In genomic region chr17:68640601-68641000, GRCh38 we compare ENCODE assay signal across 25 cellular contexts. TPM values are rescaled to one million over a fixed set of nuclear protein-coding genes. Genes with fewer than 3 reads are reported as not detected.
DNase-seq lines count a peak whose midpoint lies in the region.
"Had no signal": no experiment of that assay in that cellular context is flagged by ENCODE, and none has a peak within 500 bp of the region (broad histone marks: within the 10 kb centered on the region; RNA-seq: fewer than 3 reads in every experiment).

No MANE protein-coding gene starts in this region.

- no peaks in the 10 kb centered on the region for H3K9me3 ChIP-seq in mesenchymal stem cell (ENCODE audit: control insufficient read depth, low read length)

- no peak overlapping the region for H3K4me3 Mint-ChIP-seq in activated CD4-positive, alpha-beta memory T cell treated with anti-CD3 and anti-CD28 coated beads for 36 hours
- H3K4me3 Mint-ChIP-seq: CD4-positive, alpha-beta memory T cell; GM23338; H9 had no signal

- CTCF ChIA-PET in activated CD4-positive, alpha-beta memory T cell treated with anti-CD3 and anti-CD28 coated beads for 36 hours (lab: Charles Lee): no interaction called here

- no peak overlapping the region for H2BK15ac ChIP-seq in mesenchymal stem cell (ENCODE audit: low read depth, poor library complexity, severe bottlenecking)

- H3K27ac Mint-ChIP-seq in activated CD4-positive, alpha-beta memory T cell treated with anti-CD3 and anti-CD28 coated beads for 36 hours: no peak overlapping the region
- H3K27ac Mint-ChIP-seq: CD4-positive, alpha-beta memory T cell; GM23338; H9 had no signal

- peaks cover 18% of the 10 kb centered on the region for H3K27me3 Mint-ChIP-seq in activated CD4-positive, alpha-beta memory T cell treated with anti-CD3 and anti-CD28 coated beads for 36 hours

- H3K23ac ChIP-seq in mesenchymal stem cell (ENCODE audit: low read length in 2 of 2): no peak overlapping the region

- peaks cover 0 to 8% of the 10 kb centered on the region in 2 experiments for H3K27me3 ChIP-seq in mesenchymal stem cell (ENCODE audit: control insufficient read depth in 1 of 2, insufficient read depth in 1 of 2, low read length in 2 of 2)
- H3K27me3 ChIP-seq: SJSA1 had no signal

- no peak overlapping the region for H3K4me3 ChIP-seq in mesenchymal stem cell (ENCODE audit: insufficient read depth in 1 of 2, low read depth in 1 of 2, low read length in 2 of 2)
- H3K4me3 ChIP-seq: GM23338, MG63, PC-9, SJSA1 had no signal

- H2AFZ ChIP-seq in mesenchymal stem cell (ENCODE audit: low read depth, low read length): no peak overlapping the region
- H2AFZ ChIP-seq: PC-9 had no signal

- DNase-seq in EH (ENCODE audit: low read depth) (peak; percentile 45), fibroblast of gingiva (ENCODE audit: low read depth) (peak; percentile 19), mesenchymal stem cell (no peak), stromal cell of bone marrow (ENCODE audit: low read depth) (peak; percentile 48), GF-D8 (lab: John Stamatoyannopoulos, UW) (no peak), HuH-7.5 (ENCODE audit: low spot score) (no peak)
- DNase-seq in activated CD4-positive, alpha-beta memory T cell treated with anti-CD3 and anti-CD28 coated beads for 36 hours: no peak
- DNase-seq: AML-193; C1 segment of cervical spinal cord; CD4-positive, alpha-beta memory T cell; COR-L47; DMS79; H9; KBM-7; MG63; NCI-H1105 treated with DMSO at 0.1 percent for 48 hours; NCI-H146; NCI-H2029; NCI-H526 treated with DMSO at 0.1 percent for 48 hours; PC-9; Right ventricle myocardium superior; RPMI8226 had no signal

- no peak overlapping the region for H3K27ac ChIP-seq in mesenchymal stem cell (ENCODE audit: low read length, poor library complexity, severe bottlenecking)
- H3K27ac ChIP-seq: PC-9, SJSA1 had no signal

- POLR2A ChIA-PET in activated CD4-positive, alpha-beta memory T cell treated with anti-CD3 and anti-CD28 coated beads for 36 hours (lab: Charles Lee): no interaction called here

- no peak overlapping the region for H2AK5ac ChIP-seq in mesenchymal stem cell (ENCODE audit: low read length, severe bottlenecking)

- peak overlapping the region; percentile 16 for H3K9ac ChIP-seq in mesenchymal stem cell (ENCODE audit: low read length)

- H4K91ac ChIP-seq in mesenchymal stem cell (ENCODE audit: low read length): no peak overlapping the region

- no peaks in the 10 kb centered on the region for H3K79me1 ChIP-seq in mesenchymal stem cell (replicated peaks; ENCODE audit: low read length, poor library complexity, severe bottlenecking)

- no peak overlapping the region for H3K4ac ChIP-seq in mesenchymal stem cell (ENCODE audit: low read depth in 1 of 2, low read length in 2 of 2)

- WGBS in mesenchymal stem cell: no CpG with 5 or more reads among the region's 1 CpG

- H2BK12ac ChIP-seq in mesenchymal stem cell (ENCODE audit: low read length in 2 of 2): no peak overlapping the region

- no peak overlapping the region for H3K14ac ChIP-seq in mesenchymal stem cell (ENCODE audit: low read length in 2 of 2)

- H3K36me3 Mint-ChIP-seq in activated CD4-positive, alpha-beta memory T cell treated with anti-CD3 and anti-CD28 coated beads for 36 hours: no peaks in the 10 kb centered on the region
- H3K36me3 Mint-ChIP-seq: CD4-positive, alpha-beta memory T cell had no signal

- no peak overlapping the region for H2BK120ac ChIP-seq in mesenchymal stem cell (ENCODE audit: low read depth, low read length)

- H3K4me1 Mint-ChIP-seq in activated CD4-positive, alpha-beta memory T cell treated with anti-CD3 and anti-CD28 coated beads for 36 hours (ENCODE audit: low read depth): no peaks in the 10 kb centered on the region
- H3K4me1 Mint-ChIP-seq: CD4-positive, alpha-beta memory T cell; GM23338 had no signal

- H4K8ac ChIP-seq in mesenchymal stem cell (ENCODE audit: low read length): no peak overlapping the region

- H3K4me1 ChIP-seq in mesenchymal stem cell (ENCODE audit: control insufficient read depth, insufficient read depth, low read depth, low read length): no peaks in the 10 kb centered on the region
- H3K4me1 ChIP-seq: SJSA1 had no signal

- no peak overlapping the region for H2BK5ac ChIP-seq in mesenchymal stem cell (ENCODE audit: low read depth, low read length, poor library complexity, severe bottlenecking)

- no peaks in the 10 kb centered on the region for H3K36me3 ChIP-seq in mesenchymal stem cell (ENCODE audit: control insufficient read depth in 1 of 2, insufficient read depth in 2 of 2, low read depth in 1 of 2, low read length in 2 of 2)
- H3K36me3 ChIP-seq: MG63, SJSA1 had no signal

- H3K18ac ChIP-seq in mesenchymal stem cell (ENCODE audit: low read depth in 1 of 2, low read length in 2 of 2): no peak overlapping the region

- no peak overlapping the region for H3K4me2 ChIP-seq in mesenchymal stem cell (ENCODE audit: low read length, poor library complexity, severe bottlenecking)
- H3K4me2 ChIP-seq: GM23338, PC-9 had no signal

- H3K9me3 Mint-ChIP-seq in activated CD4-positive, alpha-beta memory T cell treated with anti-CD3 and anti-CD28 coated beads for 36 hours: peaks cover 6% of the 10 kb centered on the region
- H3K9me3 Mint-ChIP-seq: GM23338 had no signal

- intact Hi-C loops in activated CD4-positive, alpha-beta memory T cell treated with anti-CD3 and anti-CD28 coated beads for 36 hours (cut with micrococcal nuclease): no loop called here

RNA-seq across cellular contexts. Expression of gene FAM20A, which starts 39.4 kb away (rescaled TPM):
- polyA plus RNA-seq in mesenchymal stem cell (2013, experiment 1 of 2): 0.37 TPM
- 0.44 TPM for polyA plus RNA-seq in mesenchymal stem cell (2013, experiment 2 of 2)
- not detected for total RNA-seq in activated CD4-positive, alpha-beta memory T cell treated with anti-CD3 and anti-CD28 coated beads for 36 hours
- total RNA-seq: CD4-positive, alpha-beta memory T cell; LHCN-M2; PC-9; SJSA1 had no signal

Comparison
In these comparisons a context has a peak if more than half of its experiments do, and no peak if none do; other contexts are left out.
1. DNase-seq: peak in EH (single experiment), fibroblast of gingiva (single experiment) and stromal cell of bone marrow (single experiment); none in mesenchymal stem cell (single experiment), GF-D8 (single experiment), activated CD4-positive, alpha-beta memory T cell treated with anti-CD3 and anti-CD28 coated beads for 36 hours (single experiment) and HuH-7.5 (single experiment).